Comparison of ENCODE assay signal across 8 cellular contexts in genomic region chr20:37992802-37993538, GRCh38. TPM values are rescaled to one million over a fixed set of nuclear protein-coding genes. Genes with fewer than 3 reads are reported as not detected.
A peak's percentile ranks its signal among the peaks of the same experiment; 100 is the strongest.
DNase-seq lines count a peak whose midpoint lies in the region; ATAC-seq and TF ChIP-seq lines count a peak whose summit lies in the region.

No MANE protein-coding gene starts in this region.

- H3K4me2 ChIP-seq in GM23338 = no peak overlapping the region

- H3F3A ChIP-seq in GM23338 (replicated peaks; ENCODE audit: low read depth) = no peaks in the 10 kb centered on the region

- H3K27me3 Mint-ChIP-seq in GM23338 (ENCODE audit: insufficient read depth, low read depth, poor library complexity) (peaks cover 1% of the 10 kb centered on the region), osteocyte (ENCODE audit: unreplicated experiment) (no peaks in the 10 kb centered on the region)

- H3K9me3 Mint-ChIP-seq in GM23338 = no peaks in the 10 kb centered on the region
- no peaks in the 10 kb centered on the region for H3K9me3 Mint-ChIP-seq in osteocyte (ENCODE audit: unreplicated experiment)

- TF ChIP-seq CTCF in GM23338 (conservative IDR thresholded peaks at IDR 0.05; ENCODE audit: low read depth in 2 of 2) (peak; percentile 49 to 59), epithelial cell of proximal tubule (conservative IDR thresholded peaks at IDR 0.05; ENCODE audit: low read depth, low read length) (peak; percentile 57), osteocyte (IDR thresholded peaks at IDR 0.05) (peak; percentile 82)

- no peaks in the 10 kb centered on the region for H3K27me3 ChIP-seq in GM23338 (ENCODE audit: insufficient read depth)

- no peak for TF ChIP-seq POLR2A in GM18505 (IDR thresholded peaks at IDR 0.05; ENCODE audit: borderline replicate concordance, extremely low read depth, insufficient read depth, insufficient read length)

- ATAC-seq in GM23338 = peak; percentile 43
- ATAC-seq in GM21619 (IDR thresholded peaks at IDR 0.05; ENCODE audit: unreplicated experiment) = no peak
- ATAC-seq in GM18505 (IDR thresholded peaks at IDR 0.05; ENCODE audit: unreplicated experiment) = no peak
- ATAC-seq in GM18498 (IDR thresholded peaks at IDR 0.05; ENCODE audit: unreplicated experiment) = no peak

- H4K20me1 ChIP-seq in GM23338 (replicated peaks; ENCODE audit: insufficient read depth) = peaks cover 8% of the 10 kb centered on the region

- H3K9me2 ChIP-seq in GM23338 (ENCODE audit: insufficient read depth) = no peaks in the 10 kb centered on the region

- peak; percentile 49 for DNase-seq in COLO829 (ENCODE audit: low spot score)
- DNase-seq in GM23338 (ENCODE audit: low spot score) = peak; percentile 46
- DNase-seq in OCI-M1 (lab: John Stamatoyannopoulos, UW) = peak; percentile 77
- DNase-seq in epithelial cell of proximal tubule (ENCODE audit: low read depth) = no peak
- no peak for DNase-seq in osteocyte (ENCODE audit: extremely low spot score, unreplicated experiment)

- peaks cover 54% of the 10 kb centered on the region for H3K36me3 Mint-ChIP-seq in GM23338 (ENCODE audit: low read depth)
- H3K36me3 Mint-ChIP-seq in osteocyte (ENCODE audit: unreplicated experiment) = peaks cover 28% of the 10 kb centered on the region

- H3K27ac Mint-ChIP-seq in GM23338 = no peak overlapping the region
- peak overlapping the region; percentile 64 for H3K27ac Mint-ChIP-seq in osteocyte (ENCODE audit: unreplicated experiment)

- no peak overlapping the region for H3K27ac ChIP-seq in GM23338 (ENCODE audit: low read depth)

- H3K79me2 ChIP-seq in GM23338 (replicated peaks; ENCODE audit: insufficient read depth) = no peaks in the 10 kb centered on the region

- H3K4me3 Mint-ChIP-seq in GM23338 (no peak overlapping the region), osteocyte (ENCODE audit: unreplicated experiment) (no peak overlapping the region)

- H3K4me1 Mint-ChIP-seq in GM23338 (peaks cover 13% of the 10 kb centered on the region; the same call in 2 of the 3 replicates), osteocyte (ENCODE audit: unreplicated experiment) (peaks cover 48% of the 10 kb centered on the region)

- H3K36me3 ChIP-seq in GM23338 (ENCODE audit: insufficient read depth) = peaks cover 23% of the 10 kb centered on the region

- H3K4me3 ChIP-seq in GM23338 = no peak overlapping the region
- no peak overlapping the region for H3K4me3 ChIP-seq in epithelial cell of proximal tubule (ENCODE audit: low read depth, low read length)

- H2AFZ ChIP-seq in GM23338 = no peak overlapping the region

- H3K4me1 ChIP-seq in GM23338 (ENCODE audit: insufficient read depth) = peaks cover 5% of the 10 kb centered on the region; the same call in 1 of the 2 replicates

TF ChIP-seq in GM23338, 12 proteins besides CTCF, POLR2A, EP300 and RAD21 (continues in another document):
- TF ChIP-seq REST (IDR thresholded peaks at IDR 0.05; ENCODE audit: unreplicated experiment) (no peak), EZH2 (IDR thresholded peaks at IDR 0.05; ENCODE audit: low read depth, unreplicated experiment) (no peak), STAT1 (IDR thresholded peaks at IDR 0.05; ENCODE audit: unreplicated experiment) (no peak), POLR2AphosphoS5 (IDR thresholded peaks at IDR 0.05; ENCODE audit: low read depth) (no peak), ZNF331 (CRISPR knock-in tag; IDR thresholded peaks at IDR 0.05; ENCODE audit: low read depth) (no peak), EZH2phosphoT487 (IDR thresholded peaks at IDR 0.05; ENCODE audit: unreplicated experiment) (no peak), CREB1 (CRISPR knock-in tag; IDR thresholded peaks at IDR 0.05; ENCODE audit: low read depth) (no peak), ZNF114 (CRISPR knock-in tag; IDR thresholded peaks at IDR 0.05) (no peak), NANOG (IDR thresholded peaks at IDR 0.05; ENCODE audit: borderline replicate concordance) (no peak)
- TF ChIP-seq, protein P1, sequence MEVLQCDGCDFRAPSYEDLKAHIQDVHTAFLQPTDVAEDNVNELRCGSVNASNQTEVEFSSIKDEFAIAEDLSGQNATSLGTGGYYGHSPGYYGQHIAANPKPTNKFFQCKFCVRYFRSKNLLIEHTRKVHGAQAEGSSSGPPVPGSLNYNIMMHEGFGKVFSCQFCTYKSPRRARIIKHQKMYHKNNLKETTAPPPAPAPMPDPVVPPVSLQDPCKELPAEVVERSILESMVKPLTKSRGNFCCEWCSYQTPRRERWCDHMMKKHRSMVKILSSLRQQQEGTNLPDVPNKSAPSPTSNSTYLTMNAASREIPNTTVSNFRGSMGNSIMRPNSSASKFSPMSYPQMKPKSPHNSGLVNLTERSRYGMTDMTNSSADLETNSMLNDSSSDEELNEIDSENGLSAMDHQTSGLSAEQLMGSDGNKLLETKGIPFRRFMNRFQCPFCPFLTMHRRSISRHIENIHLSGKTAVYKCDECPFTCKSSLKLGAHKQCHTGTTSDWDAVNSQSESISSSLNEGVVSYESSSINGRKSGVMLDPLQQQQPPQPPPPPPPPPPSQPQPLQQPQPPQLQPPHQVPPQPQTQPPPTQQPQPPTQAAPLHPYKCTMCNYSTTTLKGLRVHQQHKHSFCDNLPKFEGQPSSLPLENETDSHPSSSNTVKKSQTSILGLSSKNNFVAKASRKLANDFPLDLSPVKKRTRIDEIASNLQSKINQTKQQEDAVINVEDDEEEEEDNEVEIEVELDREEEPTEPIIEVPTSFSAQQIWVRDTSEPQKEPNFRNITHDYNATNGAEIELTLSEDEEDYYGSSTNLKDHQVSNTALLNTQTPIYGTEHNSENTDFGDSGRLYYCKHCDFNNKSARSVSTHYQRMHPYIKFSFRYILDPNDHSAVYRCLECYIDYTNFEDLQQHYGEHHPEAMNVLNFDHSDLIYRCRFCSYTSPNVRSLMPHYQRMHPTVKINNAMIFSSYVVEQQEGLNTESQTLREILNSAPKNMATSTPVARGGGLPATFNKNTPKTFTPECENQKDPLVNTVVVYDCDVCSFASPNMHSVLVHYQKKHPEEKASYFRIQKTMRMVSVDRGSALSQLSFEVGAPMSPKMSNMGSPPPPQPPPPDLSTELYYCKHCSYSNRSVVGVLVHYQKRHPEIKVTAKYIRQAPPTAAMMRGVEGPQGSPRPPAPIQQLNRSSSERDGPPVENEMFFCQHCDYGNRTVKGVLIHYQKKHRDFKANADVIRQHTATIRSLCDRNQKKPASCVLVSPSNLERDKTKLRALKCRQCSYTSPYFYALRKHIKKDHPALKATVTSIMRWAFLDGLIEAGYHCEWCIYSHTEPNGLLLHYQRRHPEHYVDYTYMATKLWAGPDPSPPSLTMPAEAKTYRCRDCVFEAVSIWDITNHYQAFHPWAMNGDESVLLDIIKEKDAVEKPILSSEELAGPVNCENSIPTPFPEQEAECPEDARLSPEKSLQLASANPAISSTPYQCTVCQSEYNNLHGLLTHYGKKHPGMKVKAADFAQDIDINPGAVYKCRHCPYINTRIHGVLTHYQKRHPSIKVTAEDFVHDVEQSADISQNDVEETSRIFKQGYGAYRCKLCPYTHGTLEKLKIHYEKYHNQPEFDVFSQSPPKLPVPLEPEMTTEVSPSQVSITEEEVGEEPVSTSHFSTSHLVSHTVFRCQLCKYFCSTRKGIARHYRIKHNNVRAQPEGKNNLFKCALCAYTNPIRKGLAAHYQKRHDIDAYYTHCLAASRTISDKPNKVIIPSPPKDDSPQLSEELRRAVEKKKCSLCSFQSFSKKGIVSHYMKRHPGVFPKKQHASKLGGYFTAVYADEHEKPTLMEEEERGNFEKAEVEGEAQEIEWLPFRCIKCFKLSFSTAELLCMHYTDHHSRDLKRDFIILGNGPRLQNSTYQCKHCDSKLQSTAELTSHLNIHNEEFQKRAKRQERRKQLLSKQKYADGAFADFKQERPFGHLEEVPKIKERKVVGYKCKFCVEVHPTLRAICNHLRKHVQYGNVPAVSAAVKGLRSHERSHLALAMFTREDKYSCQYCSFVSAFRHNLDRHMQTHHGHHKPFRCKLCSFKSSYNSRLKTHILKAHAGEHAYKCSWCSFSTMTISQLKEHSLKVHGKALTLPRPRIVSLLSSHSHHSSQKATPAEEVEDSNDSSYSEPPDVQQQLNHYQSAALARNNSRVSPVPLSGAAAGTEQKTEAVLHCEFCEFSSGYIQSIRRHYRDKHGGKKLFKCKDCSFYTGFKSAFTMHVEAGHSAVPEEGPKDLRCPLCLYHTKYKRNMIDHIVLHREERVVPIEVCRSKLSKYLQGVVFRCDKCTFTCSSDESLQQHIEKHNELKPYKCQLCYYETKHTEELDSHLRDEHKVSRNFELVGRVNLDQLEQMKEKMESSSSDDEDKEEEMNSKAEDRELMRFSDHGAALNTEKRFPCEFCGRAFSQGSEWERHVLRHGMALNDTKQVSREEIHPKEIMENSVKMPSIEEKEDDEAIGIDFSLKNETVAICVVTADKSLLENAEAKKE (CRISPR knock-in tag; IDR thresholded peaks at IDR 0.05) = no peak

RNA-seq across cellular contexts. Expression of gene TTI1, which starts 40.3 kb away (rescaled TPM):
- total RNA-seq in GM23338 (2014; rRNA removed; shearing (Covaris generic)) = 48.7 and 56.4 TPM in 2 replicates
- polyA plus RNA-seq in GM23338 (2016; fragmentation: Nextera tagmentation; extraction: Ambion mirVana) = 17.3 and 17.8 TPM in 2 replicates
- total RNA-seq in epithelial cell of proximal tubule = 14.3 and 29.2 TPM in 2 replicates
- 16.2 and 17.9 TPM in 2 replicates for total RNA-seq in osteocyte

RNA-seq across cellular contexts. Expression of gene RPRD1B, which starts 40.6 kb away (rescaled TPM):
- 14.8 and 24.3 TPM in 2 replicates for total RNA-seq in GM23338 (2014; rRNA removed; shearing (Covaris generic))
- polyA plus RNA-seq in GM23338 (2016; fragmentation: Nextera tagmentation; extraction: Ambion mirVana) = 6.3 and 7.3 TPM in 2 replicates
- 13.0 and 19.9 TPM in 2 replicates for total RNA-seq in epithelial cell of proximal tubule
- total RNA-seq in osteocyte = 26.9 and 28.5 TPM in 2 replicates

Comparison
In these comparisons a context has a peak if more than half of its experiments do, and no peak if none do; other contexts are left out.
1. DNase-seq: peak in COLO829 (single experiment), GM23338 (single experiment) and OCI-M1 (single experiment); none in epithelial cell of proximal tubule (single experiment) and osteocyte (single experiment).
2. Peak in every context shown above with its lines, with median percentiles within 50 percentile points of each other: CTCF ChIP-seq.